Comparison of ENCODE assay signal across 8 cellular contexts in the genomic region with DNA sequence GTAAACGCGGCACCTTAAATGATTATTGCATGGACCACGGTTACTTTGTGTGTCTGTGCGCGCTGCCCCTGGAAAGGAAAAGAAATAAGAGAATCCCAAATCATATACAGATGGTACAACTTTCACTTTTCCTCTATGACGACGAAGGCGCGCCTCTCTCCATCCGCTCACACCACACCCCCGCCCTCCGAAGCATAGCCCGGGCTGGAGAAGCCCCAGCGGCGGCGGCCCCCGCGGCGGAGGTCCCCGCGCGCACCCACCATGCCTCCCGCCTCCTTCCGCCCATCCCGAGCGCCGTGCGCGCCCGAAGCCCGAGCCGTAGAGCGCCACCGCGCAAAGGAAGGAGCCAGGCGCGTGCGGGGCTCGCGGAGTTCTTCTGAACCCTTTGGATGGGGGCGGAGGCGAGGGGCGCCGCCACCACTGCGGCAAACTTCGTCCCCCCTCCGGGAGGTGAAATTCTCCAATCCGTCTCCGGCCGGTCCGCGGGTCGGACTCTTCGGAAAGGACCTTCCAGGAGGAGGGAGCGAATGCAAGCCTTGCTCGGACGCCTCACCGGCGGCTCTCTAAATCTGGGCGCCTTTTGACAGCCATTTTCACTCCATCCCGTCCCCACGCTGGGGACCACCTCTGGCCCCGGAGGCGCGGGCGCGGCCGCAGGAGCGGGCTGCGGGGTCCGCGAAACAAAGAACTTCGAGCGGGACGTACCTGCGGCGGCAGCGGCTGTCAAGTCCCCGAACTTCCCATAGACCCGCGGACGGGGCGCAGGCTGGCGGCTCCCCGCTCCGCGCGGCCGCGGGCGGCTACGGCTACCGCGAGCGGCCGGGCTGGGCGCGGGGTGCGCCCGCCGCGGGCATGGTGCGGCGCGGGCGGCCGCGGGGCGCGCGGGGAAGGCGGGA. TPM values are rescaled to one million over a fixed set of nuclear protein-coding genes. Genes with fewer than 3 reads are reported as not detected.
DNase-seq lines count a peak whose midpoint lies in the region; TF ChIP-seq lines count a peak whose summit lies in the region.

No MANE protein-coding gene starts in this region.

- H3K23me2 ChIP-seq in H9 (ENCODE audit: insufficient read length, low read depth, low read length, poor library complexity, severe bottlenecking), result peaks cover 25% of the 10 kb centered on the region

- no peak overlapping the region for H3K18ac ChIP-seq in H9 (ENCODE audit: insufficient read length, low read depth, low read length)

- H3K14ac ChIP-seq in H9 (ENCODE audit: insufficient read depth, low read length), result peak overlapping the region; percentile 12; the same call in 1 of the 2 replicates

- no peak overlapping the region for H4K91ac ChIP-seq in H9 (ENCODE audit: insufficient read length, low read depth, low read length)

- H3K9me3 ChIP-seq in H9 (ENCODE audit: control insufficient read depth, low read depth, low read length) (no peaks in the 10 kb centered on the region), Peyer's patch (no peaks in the 10 kb centered on the region), BE2C (no peaks in the 10 kb centered on the region)
- no peaks in the 10 kb centered on the region for H3K9me3 ChIP-seq in effector memory CD4-positive, alpha-beta T cell (ENCODE audit: control insufficient read depth, low read length)

- H3K27ac ChIP-seq in H9 (ENCODE audit: insufficient read length, low read depth, low read length) (no peak overlapping the region), Peyer's patch (peak overlapping the region; percentile 51 to 92 (median 76))
- H3K27ac ChIP-seq in effector memory CD4-positive, alpha-beta T cell (ENCODE audit: insufficient read depth, low read length, poor library complexity, severe bottlenecking), result no peak overlapping the region

- H3K4ac ChIP-seq in H9 (ENCODE audit: low read depth, low read length), result no peak overlapping the region

- H3K56ac ChIP-seq in H9 (ENCODE audit: insufficient read length, low read depth, low read length), result no peak overlapping the region

- no peak overlapping the region for H3T11ph ChIP-seq in H9 (ENCODE audit: low read length)

- H3K4me1 Mint-ChIP-seq in H9 (peaks cover 72 to 74% of the 10 kb centered on the region in 2 experiments), type B pancreatic cell (ENCODE audit: unreplicated experiment) (peaks cover 57% of the 10 kb centered on the region)

- H2BK12ac ChIP-seq in H9 (ENCODE audit: insufficient read length, low read depth, low read length), result no peak overlapping the region

- H4K5ac ChIP-seq in H9 (ENCODE audit: insufficient read length, low read depth, low read length), result no peak overlapping the region

- H2BK20ac ChIP-seq in H9 (ENCODE audit: low read depth, low read length, poor library complexity, severe bottlenecking), result no peak overlapping the region

- H3K27me3 ChIP-seq in H9 (ENCODE audit: insufficient read depth, low read length), result no peaks in the 10 kb centered on the region; the same call in 1 of the 2 replicates
- no peaks in the 10 kb centered on the region for H3K27me3 ChIP-seq in Peyer's patch
- H3K27me3 ChIP-seq in effector memory CD4-positive, alpha-beta T cell (replicated peaks; ENCODE audit: control insufficient read depth, insufficient read depth, low read length, poor library complexity, severe bottlenecking), result peaks cover 20% of the 10 kb centered on the region
- H3K27me3 ChIP-seq in BE2C, result peaks cover 66% of the 10 kb centered on the region

- no peaks in the 10 kb centered on the region for H3K79me1 ChIP-seq in H9 (ENCODE audit: insufficient read depth, low read depth, low read length, poor library complexity, severe bottlenecking)

- H3K9me3 Mint-ChIP-seq in H9, result peaks cover 0 to 1% of the 10 kb centered on the region in 2 experiments; a peak in 2 of 5 replicates
- H3K9me3 Mint-ChIP-seq in type B pancreatic cell, result no peaks in the 10 kb centered on the region

- H3K79me2 ChIP-seq in H9 (ENCODE audit: insufficient read depth, low read length), result peaks cover 2% of the 10 kb centered on the region; the same call in 1 of the 2 replicates

- H3K27ac Mint-ChIP-seq in H9 (peak overlapping the region in 2 of 3 experiments; percentile 25 to 89; a peak in 4 of 7 replicates), type B pancreatic cell (peak overlapping the region; percentile 84)

- H2BK5ac ChIP-seq in H9 (ENCODE audit: insufficient read length, low read length), result no peak overlapping the region

- H2BK15ac ChIP-seq in H9 (ENCODE audit: low read depth, low read length), result no peak overlapping the region

- no peaks in the 10 kb centered on the region for H3K36me3 ChIP-seq in Peyer's patch
- H3K36me3 ChIP-seq in effector memory CD4-positive, alpha-beta T cell (ENCODE audit: control insufficient read depth, insufficient read depth, low read length), result no peaks in the 10 kb centered on the region
- no peaks in the 10 kb centered on the region for H3K36me3 ChIP-seq in BE2C

- H3K9ac ChIP-seq in H9 (ENCODE audit: extremely low read depth, insufficient read length, low read length), result peak overlapping the region; percentile 39

- peaks cover 7% of the 10 kb centered on the region; the same call in 1 of the 2 replicates for H3K4me1 ChIP-seq in H9 (ENCODE audit: insufficient read depth, low read length)
- H3K4me1 ChIP-seq in Peyer's patch, result no peaks in the 10 kb centered on the region
- peaks cover 13% of the 10 kb centered on the region for H3K4me1 ChIP-seq in effector memory CD4-positive, alpha-beta T cell (ENCODE audit: control insufficient read depth, insufficient read depth, low read length, poor library complexity, severe bottlenecking)
- no peaks in the 10 kb centered on the region for H3K4me1 ChIP-seq in BE2C

- no peak overlapping the region for H2BK120ac ChIP-seq in H9 (ENCODE audit: low read depth, low read length, poor library complexity, severe bottlenecking)

- TF ChIP-seq CTCF in H9 (conservative IDR thresholded peaks at IDR 0.05) (no peak), Peyer's patch (IDR thresholded peaks at IDR 0.05) (no peak), type B pancreatic cell (conservative IDR thresholded peaks at IDR 0.05) (no peak), BE2C (IDR thresholded peaks at IDR 0.05; ENCODE audit: low read depth, low read length) (no peak)

- peaks cover 26% of the 10 kb centered on the region for H3K27me3 Mint-ChIP-seq in H9 (ENCODE audit: low read depth)
- H3K27me3 Mint-ChIP-seq in type B pancreatic cell, result peaks cover 19% of the 10 kb centered on the region

- WGBS in H9 (ENCODE audit: extremely low coverage, insufficient read length, low lambda C conversion rate), result no CpG with 5 or more reads among the region's 112 CpGs

- no peak overlapping the region for H3K23ac ChIP-seq in H9 (ENCODE audit: insufficient read length, low read depth, low read length)

- H3K4me2 ChIP-seq in H9 (ENCODE audit: insufficient read depth, insufficient read length, low read length), result peak overlapping the region; percentile 93

- peaks cover 0 to 1% (median 0%) of the 10 kb centered on the region in 3 experiments; a peak in 1 of 7 replicates for H3K36me3 Mint-ChIP-seq in H9 (ENCODE audit: insufficient read depth in 1 of 3, low read depth in 3 of 3)
- H3K36me3 Mint-ChIP-seq in type B pancreatic cell, result no peaks in the 10 kb centered on the region

- H2AFZ ChIP-seq in H9 (ENCODE audit: low read length), result no peak overlapping the region

- DNase-seq in H9, result peak; percentile 61
- DNase-seq in Peyer's patch, result no peak
- no peak for DNase-seq in effector memory CD4-positive, alpha-beta T cell
- peak; percentile 29 to 74 for DNase-seq in lung microvascular endothelial cell (ENCODE audit: low read depth in 2 of 2)
- DNase-seq in type B pancreatic cell (ENCODE audit: extremely low spot score, unreplicated experiment), result peak; percentile 80
- no peak for DNase-seq in stimulated activated CD4-positive, alpha-beta T cell treated with anti-CD3 and anti-CD28 coated beads, Interleukin-4, amount 100 ng/mL, for 24 hours
- DNase-seq in BE2C, result no peak

- no peak overlapping the region for H2AK5ac ChIP-seq in H9 (ENCODE audit: insufficient read length, low read length)

- no peak overlapping the region for H4K8ac ChIP-seq in H9 (replicated peaks; ENCODE audit: insufficient read length, low read depth, low read length)

- H4K20me1 ChIP-seq in H9 (ENCODE audit: control insufficient read depth, insufficient read depth, insufficient read length), result no peaks in the 10 kb centered on the region

- no peak for TF ChIP-seq POLR2A in Peyer's patch (IDR thresholded peaks at IDR 0.05)

- peak overlapping the region; percentile 66 for H3K4me3 ChIP-seq in GM08714 (ENCODE audit: low read length)
- peak overlapping the region; percentile 32 to 65 (median 52) for H3K4me3 ChIP-seq in Peyer's patch
- H3K4me3 ChIP-seq in effector memory CD4-positive, alpha-beta T cell (ENCODE audit: insufficient read depth, low read depth, low read length, poor library complexity, severe bottlenecking), result peak overlapping the region; percentile 25
- no peak overlapping the region for H3K4me3 ChIP-seq in BE2C (ENCODE audit: low read depth, low read length)

- H3K4me3 Mint-ChIP-seq in H9 (peak overlapping the region; percentile 88 to 94), type B pancreatic cell (peak overlapping the region; percentile 96)

RNA-seq across cellular contexts. Expression of a gene that starts 0.5 kb away (rescaled TPM):
- total RNA-seq in H9 (2021) (43.0 and 45.0 TPM in 2 replicates), Peyer's patch (10 to 100 TPM in 1 of 4 donors, 1 to 10 TPM in 2, under 1 TPM in 1; 0.53 to 30.5 (median 3.1) TPM), lung microvascular endothelial cell (under 0.01 and 0.44 TPM in 2 replicates), type B pancreatic cell (ENCODE audit: low replicate concordance) (58.0 and 141 TPM in 2 replicates)
- polyA plus RNA-seq in BE2C (2012; ENCODE audit: insufficient read depth, insufficient read length, low read depth), result not detected

Comparison
In these comparisons a context has a peak if more than half of its experiments do, and no peak if none do; other contexts are left out.
1. DNase-seq: peak in H9 (single experiment), lung microvascular endothelial cell (2 of 2) and type B pancreatic cell (single experiment); none in Peyer's patch (0 of 3), effector memory CD4-positive, alpha-beta T cell (0 of 3), stimulated activated CD4-positive, alpha-beta T cell treated with anti-CD3 and anti-CD28 coated beads, Interleukin-4, amount 100 ng/mL, for 24 hours (single experiment) and BE2C (single experiment).
2. H3K27ac ChIP-seq: peak in Peyer's patch (4 of 4); none in H9 (single experiment) and effector memory CD4-positive, alpha-beta T cell (single experiment).